ENCODE assay signal across 9 cellular contexts in genomic region chr14:46646796-46647195, GRCh38. TPM values are rescaled to one million over a fixed set of nuclear protein-coding genes. Genes with fewer than 3 reads are reported as not detected.
"Had no signal": no experiment of that assay in that cellular context is flagged by ENCODE, and none has a peak within 500 bp of the region (broad histone marks: within the 10 kb centered on the region; RNA-seq: fewer than 3 reads in every experiment).

No MANE protein-coding gene starts in this region.

- H3K36me3 Mint-ChIP-seq: IgD-negative memory B cell had no signal

- DNase-seq: IMR-90, KBM-7 had no signal

- H3K27ac ChIP-seq: HL-60 had no signal

- H3K27ac Mint-ChIP-seq: IgD-negative memory B cell had no signal

- H3K4me1 Mint-ChIP-seq: IgD-negative memory B cell had no signal

- ATAC-seq: HepG2, K562 had no signal

- H3K4me3 ChIP-seq: K562 had no signal

- FAIRE-seq: HepG2, HTR-8/SVneo, K562 had no signal

- H3K4me3 Mint-ChIP-seq: IgD-negative memory B cell had no signal

- H3K27me3 Mint-ChIP-seq: IgD-negative memory B cell had no signal

RNA-seq across cellular contexts. Expression of gene RPL10L, which starts 4.8 kb away (rescaled TPM):
- total RNA-seq: HepG2, HT-29, HT1080, IMR-90, K562 had no signal
- polyA plus RNA-seq: HepG2, IgD-negative memory B cell, IMR-90, K562 had no signal
